Comparison of ENCODE assay signal across 8 cellular contexts in genomic region chr20:47501117-47501482, GRCh38. TPM values are rescaled to one million over a fixed set of nuclear protein-coding genes. Genes with fewer than 3 reads are reported as not detected.
DNase-seq lines count a peak whose midpoint lies in the region; ATAC-seq and TF ChIP-seq lines count a peak whose summit lies in the region.

No MANE protein-coding gene starts in this region.

- no peaks in the 10 kb centered on the region for H3K36me3 ChIP-seq in CD4-positive, CD25-positive, alpha-beta regulatory T cell (ENCODE audit: control insufficient read depth, insufficient read depth, low read length)
- H3K36me3 ChIP-seq in brain microvascular endothelial cell (replicated peaks) (no peaks in the 10 kb centered on the region), lung (ENCODE audit: control insufficient read depth in 2 of 2, insufficient read depth in 2 of 2, low read length in 2 of 2) (no peaks in the 10 kb centered on the region), vagina (no peaks in the 10 kb centered on the region)

- no peaks in the 10 kb centered on the region for H3K27me3 ChIP-seq in CD4-positive, CD25-positive, alpha-beta regulatory T cell (ENCODE audit: control insufficient read depth, insufficient read depth, low read length)
- H3K27me3 ChIP-seq in brain microvascular endothelial cell (replicated peaks) (no peaks in the 10 kb centered on the region), lung (ENCODE audit: control insufficient read depth, insufficient read depth) (no peaks in the 10 kb centered on the region), vagina (no peaks in the 10 kb centered on the region)

- no peaks in the 10 kb centered on the region for H3K36me3 Mint-ChIP-seq in CD4-positive, CD25-positive, alpha-beta regulatory T cell

- no peak for TF ChIP-seq CTCF in brain microvascular endothelial cell (IDR thresholded peaks at IDR 0.05; ENCODE audit: low read depth, low read length, missing control alignments)
- no peak for TF ChIP-seq CTCF in lung (IDR thresholded peaks at IDR 0.05; ENCODE audit: control extremely low read depth, extremely low read depth)
- TF ChIP-seq CTCF in vagina (IDR thresholded peaks at IDR 0.05), result no peak

- H3K27me3 Mint-ChIP-seq in CD4-positive, CD25-positive, alpha-beta regulatory T cell, result no peaks in the 10 kb centered on the region

- ATAC-seq in CD4-positive, CD25-positive, alpha-beta regulatory T cell (ENCODE audit: low read depth in 2 of 2), result no peak
- ATAC-seq in HG02943 (IDR thresholded peaks at IDR 0.05; ENCODE audit: low read depth, unreplicated experiment) (peak; percentile 3), lung (ENCODE audit: insufficient read depth, low FRiP score) (no peak)

- no peak for DNase-seq in CD4-positive, CD25-positive, alpha-beta regulatory T cell
- DNase-seq in brain microvascular endothelial cell (no peak), lung (ENCODE audit: low spot score) (no peak), vagina (ENCODE audit: extremely low spot score in 2 of 2) (no peak), NCI-H82 treated with DMSO at 0.1 percent for 48 hours (lab: John Stamatoyannopoulos, UW; ENCODE audit: unreplicated experiment) (no peak), NCI-H2107 (lab: John Stamatoyannopoulos, UW) (no peak), NCI-H128 (lab: John Stamatoyannopoulos, UW; ENCODE audit: unreplicated experiment) (no peak)

- H3K27ac ChIP-seq in CD4-positive, CD25-positive, alpha-beta regulatory T cell (ENCODE audit: insufficient read depth, low read length, poor library complexity, severe bottlenecking), result peak overlapping the region; percentile 79
- H3K27ac ChIP-seq in brain microvascular endothelial cell, result peak overlapping the region; percentile 52
- peak overlapping the region; percentile 90 to 99 for H3K27ac ChIP-seq in lung (ENCODE audit: low read depth in 1 of 2, low read length in 1 of 2)
- peak overlapping the region; percentile 97 for H3K27ac ChIP-seq in vagina

- H3K4me3 ChIP-seq in CD4-positive, CD25-positive, alpha-beta regulatory T cell (ENCODE audit: low read depth, low read length), result peak overlapping the region; percentile 77
- H3K4me3 ChIP-seq in brain microvascular endothelial cell (ENCODE audit: low read depth, low read length) (peak overlapping the region; percentile 83), lung (peak overlapping the region; percentile 32), vagina (peak overlapping the region; percentile 73 to 98)

- WGBS in lung, 2 donors, result 23 to 26% methylated on average over 5 of the region's 5 CpGs

- H3K27ac Mint-ChIP-seq in CD4-positive, CD25-positive, alpha-beta regulatory T cell, result peak overlapping the region; percentile 94 to 100 (median 97)

- TF ChIP-seq POLR2A in vagina (IDR thresholded peaks at IDR 0.05), result no peak

- H3K4me1 ChIP-seq in CD4-positive, CD25-positive, alpha-beta regulatory T cell (ENCODE audit: control insufficient read depth, insufficient read depth, low read length, poor library complexity, severe bottlenecking), result peaks cover 36% of the 10 kb centered on the region
- H3K4me1 ChIP-seq in lung (ENCODE audit: control insufficient read depth in 2 of 2, insufficient read depth in 2 of 2, low read length in 2 of 2) (no peaks in the 10 kb centered on the region), vagina (peaks cover 24% of the 10 kb centered on the region)

- peaks cover 0 to 1% (median 0%) of the 10 kb centered on the region in 7 donors for H3K9me3 Mint-ChIP-seq in CD4-positive, CD25-positive, alpha-beta regulatory T cell

- peaks cover 14 to 49% (median 33%) of the 10 kb centered on the region in 4 donors for H3K4me1 Mint-ChIP-seq in CD4-positive, CD25-positive, alpha-beta regulatory T cell

- H3K4me3 Mint-ChIP-seq in CD4-positive, CD25-positive, alpha-beta regulatory T cell, result peak overlapping the region; percentile 97 to 100 (median 99)

- in situ Hi-C loops in brain microvascular endothelial cell (cut with HindIII; ENCODE audit: low pct_ligation_motif_present, low sequenced_read_pairs), result no loop called here

- intact Hi-C loops in vagina (cut with DNase I), result no loop called here

- H3K9me3 ChIP-seq in CD4-positive, CD25-positive, alpha-beta regulatory T cell (ENCODE audit: control insufficient read depth in 2 of 2, low read length in 2 of 2), result no peaks in the 10 kb centered on the region
- H3K9me3 ChIP-seq in lung (ENCODE audit: control insufficient read depth in 2 of 2, insufficient read depth in 1 of 2, low read length in 1 of 2), result no peaks in the 10 kb centered on the region
- H3K9me3 ChIP-seq in vagina, result no peaks in the 10 kb centered on the region

RNA-seq across cellular contexts. Expression of gene NCOA3, which starts 0.6 kb away (rescaled TPM):
- 86.6 TPM for total RNA-seq in CD4-positive, CD25-positive, alpha-beta regulatory T cell
- 10 to 100 TPM; 21.4 to 32.3 (median 24.0) TPM for polyA plus RNA-seq in CD4-positive, CD25-positive, alpha-beta regulatory T cell
- total RNA-seq in lung (10 to 100 TPM; 31.9 to 69.4 TPM), vagina (47.1 TPM)
- 10 to 100 TPM in 1 of 2 donors, 1 to 10 TPM in 1; 5.5 to 13.2 TPM for polyA plus RNA-seq in lung

Comparison
In these comparisons a context has a peak if more than half of its experiments do, and no peak if none do; other contexts are left out.
1. H3K4me3 ChIP-seq: peak in every context shown above with its lines; median percentile 86 in vagina; 83 in brain microvascular endothelial cell; 77 in CD4-positive, CD25-positive, alpha-beta regulatory T cell; 32 in lung.